ENCODE assay signal across 9 cellular contexts in the genomic region with DNA sequence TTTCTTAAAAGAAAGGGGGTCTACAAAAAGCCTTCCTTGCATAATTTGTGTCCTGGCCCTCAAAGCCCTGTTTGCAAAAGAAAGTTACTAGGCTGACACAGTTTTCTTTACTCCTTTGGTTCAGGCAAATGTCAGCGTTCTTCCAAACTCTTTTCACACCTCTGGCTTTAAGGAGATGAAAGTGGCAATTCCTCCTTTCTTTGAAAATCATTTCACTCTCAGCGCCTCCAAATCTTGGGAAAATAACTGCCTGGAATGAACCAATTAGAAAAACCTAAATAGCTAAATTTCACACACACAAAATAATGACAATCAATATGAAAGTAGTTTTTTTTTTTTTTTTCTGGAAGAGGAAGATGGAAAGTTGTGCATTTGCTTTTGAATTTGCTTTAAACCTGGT. TPM values are rescaled to one million over a fixed set of nuclear protein-coding genes. Genes with fewer than 3 reads are reported as not detected.
A peak's percentile ranks its signal among the peaks of the same experiment; 100 is the strongest.
DNase-seq lines count a peak whose midpoint lies in the region; ATAC-seq and TF ChIP-seq lines count a peak whose summit lies in the region.
"Had no signal": no experiment of that assay in that cellular context is flagged by ENCODE, and none has a peak within 500 bp of the region (broad histone marks: within the 10 kb centered on the region; RNA-seq: fewer than 3 reads in every experiment).

No MANE protein-coding gene starts in this region.

- H3K27ac ChIP-seq in heart left ventricle (peak overlapping the region; percentile 12 to 96 (median 92)), esophagus (ENCODE audit: low read depth in 2 of 2, low read length in 1 of 2) (peak overlapping the region in 1 of 2 donors; percentile 54), neural cell (ENCODE audit: low read length) (peak overlapping the region; percentile 98), vagina (peak overlapping the region; percentile 98)

- peaks cover 74% of the 10 kb centered on the region for H3K27me3 Mint-ChIP-seq in activated CD4-positive, alpha-beta T cell treated with anti-CD3 and anti-CD28 coated beads for 36 hours

- H3K27me3 ChIP-seq in heart left ventricle (peaks cover 0 to 64% (median 0%) of the 10 kb centered on the region in 9 donors), esophagus (ENCODE audit: control insufficient read depth in 1 of 2, insufficient read depth in 2 of 2, low read length in 2 of 2) (no peaks in the 10 kb centered on the region), neural cell (ENCODE audit: insufficient read depth, low read depth, low read length) (peaks cover 3% of the 10 kb centered on the region), vagina (no peaks in the 10 kb centered on the region)

- CTCF ChIA-PET in activated CD4-positive, alpha-beta T cell treated with anti-CD3 and anti-CD28 coated beads for 36 hours (lab: Charles Lee), result interaction anchor here (0.7 to 1.5 kb wide), 3 partner anchors 8 to 451 kb away, joined by 3 to 5 read pairs (median 3); no protein-coding TSS in a partner anchor

- peak overlapping the region; percentile 96 for H3K4me2 ChIP-seq in neural cell (ENCODE audit: low read length)

- no peak for DNase-seq in heart left ventricle
- DNase-seq in Right ventricle myocardium inferior (ENCODE audit: missing footprints), result no peak
- DNase-seq in vagina (ENCODE audit: extremely low spot score in 2 of 2), result no peak
- DNase-seq in AG20443 (ENCODE audit: low spot score), result no peak
- no peak for DNase-seq in activated CD4-positive, alpha-beta T cell treated with anti-CD3 and anti-CD28 coated beads for 4 hours
- no peak for DNase-seq in activated CD4-positive, alpha-beta T cell treated with anti-CD3 and anti-CD28 coated beads for 36 hours
- DNase-seq: H7 had no signal

- H3K27ac Mint-ChIP-seq in activated CD4-positive, alpha-beta T cell treated with anti-CD3 and anti-CD28 coated beads for 36 hours, result no peak overlapping the region

- H3K79me2 ChIP-seq in neural cell (replicated peaks; ENCODE audit: insufficient read depth, low read length), result peaks cover 62% of the 10 kb centered on the region

- no peaks in the 10 kb centered on the region for H3K9me3 Mint-ChIP-seq in activated CD4-positive, alpha-beta T cell treated with anti-CD3 and anti-CD28 coated beads for 36 hours (ENCODE audit: low read depth)

- H3K36me3 Mint-ChIP-seq in activated CD4-positive, alpha-beta T cell treated with anti-CD3 and anti-CD28 coated beads for 36 hours (ENCODE audit: low read depth), result no peaks in the 10 kb centered on the region

- H3K9ac ChIP-seq in neural cell (ENCODE audit: low read length), result peak overlapping the region; percentile 96

- H3K36me3 ChIP-seq in heart left ventricle, result no peaks in the 10 kb centered on the region
- H3K36me3 ChIP-seq in esophagus (ENCODE audit: control insufficient read depth in 2 of 2, insufficient read depth in 2 of 2, low read length in 1 of 2), result no peaks in the 10 kb centered on the region
- H3K36me3 ChIP-seq in neural cell (ENCODE audit: insufficient read depth, low read length), result no peaks in the 10 kb centered on the region
- H3K36me3 ChIP-seq in vagina, result peaks cover 0 to 6% of the 10 kb centered on the region in 2 donors

- no peaks in the 10 kb centered on the region for H3K9me2 ChIP-seq in neural cell (ENCODE audit: insufficient read depth, low read length)

- WGBS in heart left ventricle, 4 donors, result 17 to 30% (median 24%) methylated on average over 2 of the region's 2 CpGs
- 10 to 18% methylated on average over 2 of the region's 2 CpGs for WGBS in esophagus, 2 donors

- H3K9me3 ChIP-seq in heart left ventricle, result no peaks in the 10 kb centered on the region
- no peaks in the 10 kb centered on the region for H3K9me3 ChIP-seq in esophagus (ENCODE audit: control insufficient read depth in 2 of 2, insufficient read depth in 1 of 2, low read depth in 1 of 2, low read length in 1 of 2)
- H3K9me3 ChIP-seq in neural cell (ENCODE audit: low read length), result no peaks in the 10 kb centered on the region
- no peaks in the 10 kb centered on the region for H3K9me3 ChIP-seq in vagina

- H2AFZ ChIP-seq in neural cell (ENCODE audit: low read depth, low read length), result no peak overlapping the region

- TF ChIP-seq EP300 in neural cell (conservative IDR thresholded peaks at IDR 0.05; ENCODE audit: poor library complexity, severe bottlenecking), result no peak

- no peak for ATAC-seq in heart left ventricle
- no peak for ATAC-seq in Right ventricle myocardium inferior
- no peak for ATAC-seq in activated CD4-positive, alpha-beta T cell treated with anti-CD3 and anti-CD28 coated beads for 36 hours

- peaks cover 7% of the 10 kb centered on the region for H3F3A ChIP-seq in neural cell (ENCODE audit: insufficient read depth, low read length, poor library complexity, severe bottlenecking)

- TF ChIP-seq POLR2A in heart left ventricle (IDR thresholded peaks at IDR 0.05) (no peak), vagina (IDR thresholded peaks at IDR 0.05) (no peak)

- no peak for TF ChIP-seq RAD21 in neural cell (conservative IDR thresholded peaks at IDR 0.05)

- H3K4me3 Mint-ChIP-seq in activated CD4-positive, alpha-beta T cell treated with anti-CD3 and anti-CD28 coated beads for 36 hours, result no peak overlapping the region

- TF ChIP-seq CTCF in heart left ventricle (IDR thresholded peaks at IDR 0.05) (no peak), neural cell (IDR thresholded peaks at IDR 0.05; ENCODE audit: poor library complexity, severe bottlenecking) (no peak), vagina (IDR thresholded peaks at IDR 0.05) (no peak)

- peaks cover 0 to 20% (median 7%) of the 10 kb centered on the region in 12 donors for H3K4me1 ChIP-seq in heart left ventricle
- H3K4me1 ChIP-seq in esophagus (ENCODE audit: control insufficient read depth in 2 of 2, insufficient read depth in 2 of 2, low read length in 1 of 2), result no peaks in the 10 kb centered on the region
- peaks cover 12% of the 10 kb centered on the region for H3K4me1 ChIP-seq in vagina

- H4K20me1 ChIP-seq in neural cell (ENCODE audit: insufficient read depth), result no peaks in the 10 kb centered on the region

- peaks cover 38% of the 10 kb centered on the region for H3K4me1 Mint-ChIP-seq in activated CD4-positive, alpha-beta T cell treated with anti-CD3 and anti-CD28 coated beads for 36 hours

- POLR2A ChIA-PET in activated CD4-positive, alpha-beta T cell treated with anti-CD3 and anti-CD28 coated beads for 36 hours (lab: Charles Lee), result no interaction called here

- intact Hi-C loops in heart left ventricle (cut with DNase I) (loop anchor here in 8 of 10 donors (5.0 to 10.0 kb wide), 10 partner anchors 46 to 1408 kb away; no protein-coding TSS in a partner anchor), Right ventricle myocardium inferior (cut with DNase I) (loop anchor here (5.0 to 10.0 kb wide), 3 partner anchors 411 to 1128 kb away; a partner anchor contains a TSS), vagina (cut with DNase I) (no loop called here)
- intact Hi-C loops in activated CD4-positive, alpha-beta T cell treated with anti-CD3 and anti-CD28 coated beads for 36 hours (cut with DNase I, micrococcal nuclease), result loop anchor here in 1 of 2 experiments (5.0 kb wide), 1 partner anchor 141 kb away; no protein-coding TSS in a partner anchor

- H3K4me3 ChIP-seq in heart left ventricle (peak overlapping the region; percentile 53 to 91 (median 74)), esophagus (ENCODE audit: low read depth in 1 of 2, low read length in 2 of 2) (peak overlapping the region; percentile 37 to 85), neural cell (ENCODE audit: low read length) (peak overlapping the region; percentile 86), vagina (peak overlapping the region; percentile 72 to 77)

TF ChIP-seq in neural cell, 6 proteins besides CTCF, POLR2A, EP300 and RAD21:
- TF ChIP-seq EZH2 (IDR thresholded peaks at IDR 0.05; ENCODE audit: borderline replicate concordance, insufficient read depth, low read length, poor library complexity, severe bottlenecking) (no peak), MXI1 (conservative IDR thresholded peaks at IDR 0.05; ENCODE audit: poor library complexity, severe bottlenecking) (no peak), SMC3 (conservative IDR thresholded peaks at IDR 0.05; ENCODE audit: poor library complexity) (no peak), POLR2AphosphoS5 (IDR thresholded peaks at IDR 0.05) (no peak), TAF1 (IDR thresholded peaks at IDR 0.05; ENCODE audit: low read depth) (no peak)
- TF ChIP-seq, protein P1, sequence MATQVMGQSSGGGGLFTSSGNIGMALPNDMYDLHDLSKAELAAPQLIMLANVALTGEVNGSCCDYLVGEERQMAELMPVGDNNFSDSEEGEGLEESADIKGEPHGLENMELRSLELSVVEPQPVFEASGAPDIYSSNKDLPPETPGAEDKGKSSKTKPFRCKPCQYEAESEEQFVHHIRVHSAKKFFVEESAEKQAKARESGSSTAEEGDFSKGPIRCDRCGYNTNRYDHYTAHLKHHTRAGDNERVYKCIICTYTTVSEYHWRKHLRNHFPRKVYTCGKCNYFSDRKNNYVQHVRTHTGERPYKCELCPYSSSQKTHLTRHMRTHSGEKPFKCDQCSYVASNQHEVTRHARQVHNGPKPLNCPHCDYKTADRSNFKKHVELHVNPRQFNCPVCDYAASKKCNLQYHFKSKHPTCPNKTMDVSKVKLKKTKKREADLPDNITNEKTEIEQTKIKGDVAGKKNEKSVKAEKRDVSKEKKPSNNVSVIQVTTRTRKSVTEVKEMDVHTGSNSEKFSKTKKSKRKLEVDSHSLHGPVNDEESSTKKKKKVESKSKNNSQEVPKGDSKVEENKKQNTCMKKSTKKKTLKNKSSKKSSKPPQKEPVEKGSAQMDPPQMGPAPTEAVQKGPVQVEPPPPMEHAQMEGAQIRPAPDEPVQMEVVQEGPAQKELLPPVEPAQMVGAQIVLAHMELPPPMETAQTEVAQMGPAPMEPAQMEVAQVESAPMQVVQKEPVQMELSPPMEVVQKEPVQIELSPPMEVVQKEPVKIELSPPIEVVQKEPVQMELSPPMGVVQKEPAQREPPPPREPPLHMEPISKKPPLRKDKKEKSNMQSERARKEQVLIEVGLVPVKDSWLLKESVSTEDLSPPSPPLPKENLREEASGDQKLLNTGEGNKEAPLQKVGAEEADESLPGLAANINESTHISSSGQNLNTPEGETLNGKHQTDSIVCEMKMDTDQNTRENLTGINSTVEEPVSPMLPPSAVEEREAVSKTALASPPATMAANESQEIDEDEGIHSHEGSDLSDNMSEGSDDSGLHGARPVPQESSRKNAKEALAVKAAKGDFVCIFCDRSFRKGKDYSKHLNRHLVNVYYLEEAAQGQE (IDR thresholded peaks at IDR 0.05; ENCODE audit: borderline replicate concordance), result no peak

RNA-seq across cellular contexts. Expression of a gene that starts 1.6 kb away (rescaled TPM):
- total RNA-seq in heart left ventricle (10 to 100 TPM; 21.3 to 50.8 (median 41.8) TPM), Right ventricle myocardium inferior (40.1 TPM), vagina (80.5 TPM)
- polyA plus RNA-seq in heart left ventricle (10 to 100 TPM; 12.9 to 55.7 TPM), esophagus (10 to 100 TPM; 16.8 to 30.4 TPM), neural cell (40.5 and 46.5 TPM in 2 replicates)
- 87.2 and 89.4 TPM in 2 replicates for polyA minus RNA-seq in neural cell
- not detected for total RNA-seq in activated CD4-positive, alpha-beta T cell treated with anti-CD3 and anti-CD28 coated beads for 36 hours

Comparison
In these comparisons a context has a peak if more than half of its experiments do, and no peak if none do; other contexts are left out.
1. RNA of a gene that starts 1.6 kb away (total RNA-seq): 80.5 TPM in vagina (single experiment), 21.3 to 50.8 TPM in heart left ventricle and 40.1 TPM in Right ventricle myocardium inferior (single experiment); not detected in activated CD4-positive, alpha-beta T cell treated with anti-CD3 and anti-CD28 coated beads for 36 hours; every median in the first group is over 10 times any median in the second.
2. Peak in every context shown above with its lines, with median percentiles within 50 percentile points of each other: H3K4me3 ChIP-seq.